In genomic region chr3:13205567-13206143, GRCh38 we compare ENCODE assay signal across 32 cellular contexts.
"Had no signal": no experiment of that assay in that cellular context is flagged by ENCODE, and none has a peak within 500 bp of the region (broad histone marks: within the 10 kb centered on the region; RNA-seq: fewer than 3 reads in every experiment).

No MANE protein-coding gene starts in this region.

- ATAC-seq: activated CD8-positive, alpha-beta T cell treated with anti-CD3 and anti-CD28 coated beads for 36 hours; activated naive CD4-positive, alpha-beta T cell treated with anti-CD3 and anti-CD28 coated beads, Interleukin-2, amount 50 U/mL, for 72 hours; activated T-cell treated with anti-CD3 and anti-CD28 coated beads, Interleukin-2, amount 50 U/mL, for 4 hours; activated T-cell treated with anti-CD3 and anti-CD28 coated beads, Interleukin-2, amount 50 U/mL, for 72 hours; activated T-helper 17 cell treated with anti-CD3 and anti-CD28 coated beads, Interleukin-2, amount 50 U/mL, for 72 hours; body of pancreas had no signal

- H3K4me1 ChIP-seq: adrenal gland, body of pancreas, breast epithelium had no signal

- H3K4me3 ChIP-seq: adrenal gland, body of pancreas, breast epithelium had no signal

- DNase-seq: activated B cell treated with CpG ODN at 0.5 μM for 24 hours; activated CD4-positive, alpha-beta memory T cell treated with anti-CD3 and anti-CD28 coated beads for 36 hours; activated CD4-positive, alpha-beta T cell treated with anti-CD3 and anti-CD28 coated beads for 4 hours; activated CD4-positive, alpha-beta T cell treated with anti-CD3 and anti-CD28 coated beads, Interleukin-2, amount 10 ng/mL, durations not matched to agents 24 days and 14 days; activated CD4-positive, alpha-beta T cell treated with anti-CD3 and anti-CD28 coated beads, Interleukin-2, amount 50 U/mL, for 1 hour; activated CD4-positive, alpha-beta T cell treated with anti-CD3 and anti-CD28 coated beads, Interleukin-2, amount 50 U/mL, for 4 hours; activated CD4-positive, CD25-positive, alpha-beta regulatory T cell treated with anti-CD3 and anti-CD28 coated beads, Interleukin-2, amount 50 U/mL, for 72 hours; activated CD8-positive, alpha-beta memory T cell treated with anti-CD3 and anti-CD28 coated beads, Interleukin-2, amount 50 U/mL, for 4 hours; activated CD8-positive, alpha-beta T cell treated with anti-CD3 and anti-CD28 coated beads for 36 hours; activated effector memory CD4-positive, alpha-beta T cell treated with anti-CD3 and anti-CD28 coated beads, Interleukin-2, amount 50 U/mL, for 16 hours; activated gamma-delta T cell treated with Interleukin-2 at 50 U/mL for 16 hours; activated naive CD4-positive, alpha-beta T cell; activated naive CD4-positive, alpha-beta T cell treated with anti-CD3 and anti-CD28 coated beads for 36 hours; activated naive CD4-positive, alpha-beta T cell treated with anti-CD3 and anti-CD28 coated beads, Interleukin-2, amount 50 U/mL, for 16 hours; activated naive CD8-positive, alpha-beta T cell treated with anti-CD3 and anti-CD28 coated beads for 36 hours; activated T-cell treated with anti-CD3 and anti-CD28 coated beads for 4 hours; activated T-cell treated with anti-CD3 and anti-CD28 coated beads, Interleukin-2, amount 50 U/mL, for 1 hour; activated T-cell treated with anti-CD3 and anti-CD28 coated beads, Interleukin-2, amount 50 U/mL, for 4 hours; activated T-cell treated with anti-CD3 and anti-CD28 coated beads, Interleukin-2, amount 50 U/mL, for 72 hours; amniotic stem cell; body of pancreas; brain microvascular endothelial cell; central memory CD4-positive, alpha-beta T cell; T-helper 2 cell; T-helper 9 cell had no signal

- H3K9me3 ChIP-seq: adrenal gland, body of pancreas, breast epithelium had no signal

- H3K27ac ChIP-seq: adrenal gland, body of pancreas, brain microvascular endothelial cell, breast epithelium, VCaP had no signal

- H3K27me3 ChIP-seq: body of pancreas had no signal

- H3K36me3 ChIP-seq: adrenal gland, brain microvascular endothelial cell, breast epithelium had no signal

- FAIRE-seq: astrocyte, TTC549 had no signal
